1 cellular context compared by ENCODE assay signal in the genomic region with DNA sequence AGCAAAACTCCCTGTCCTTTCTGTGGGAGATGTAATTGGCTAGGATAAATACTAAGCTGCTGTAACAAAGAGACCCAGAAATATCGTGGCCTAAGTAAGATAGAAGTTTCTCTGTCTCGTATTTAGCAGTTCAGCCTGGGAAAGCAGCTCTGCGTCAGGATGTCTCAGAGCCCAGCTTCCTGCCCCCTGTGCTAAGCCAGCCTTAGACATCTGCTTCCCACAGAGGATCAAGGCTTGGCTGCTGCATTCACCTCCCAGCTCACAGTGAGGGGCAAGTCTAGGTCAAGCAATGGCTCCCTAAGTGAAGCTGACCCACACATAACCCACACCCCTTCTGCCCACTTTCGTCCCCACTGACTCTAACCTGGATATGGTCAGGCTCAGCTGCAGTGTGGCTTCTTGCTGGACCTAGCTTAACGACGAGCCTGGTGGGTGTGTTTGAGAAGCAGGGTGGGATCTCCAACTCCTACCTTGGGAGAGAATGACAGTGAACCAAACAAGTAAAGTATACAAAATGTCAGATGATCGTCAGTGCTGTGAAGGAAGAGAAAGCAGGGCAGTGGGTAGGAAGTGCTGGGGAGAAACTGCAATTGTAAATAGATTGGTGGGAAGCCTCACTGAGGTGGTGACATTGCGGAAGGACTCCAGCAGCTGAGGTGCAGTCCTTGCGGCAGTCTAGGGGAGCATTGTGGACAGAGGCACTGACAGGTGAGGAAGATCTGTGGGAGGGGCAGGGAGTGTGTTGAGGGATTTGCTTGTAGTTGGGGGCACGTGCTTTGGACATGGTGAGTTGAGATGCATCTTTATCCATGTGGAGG.
TF ChIP-seq lines count a peak whose summit lies in the region.

No MANE protein-coding gene starts in this region.

TF ChIP-seq in GM23338, 12 proteins besides CTCF, POLR2A, EP300 and RAD21:
- TF ChIP-seq, protein P1, sequence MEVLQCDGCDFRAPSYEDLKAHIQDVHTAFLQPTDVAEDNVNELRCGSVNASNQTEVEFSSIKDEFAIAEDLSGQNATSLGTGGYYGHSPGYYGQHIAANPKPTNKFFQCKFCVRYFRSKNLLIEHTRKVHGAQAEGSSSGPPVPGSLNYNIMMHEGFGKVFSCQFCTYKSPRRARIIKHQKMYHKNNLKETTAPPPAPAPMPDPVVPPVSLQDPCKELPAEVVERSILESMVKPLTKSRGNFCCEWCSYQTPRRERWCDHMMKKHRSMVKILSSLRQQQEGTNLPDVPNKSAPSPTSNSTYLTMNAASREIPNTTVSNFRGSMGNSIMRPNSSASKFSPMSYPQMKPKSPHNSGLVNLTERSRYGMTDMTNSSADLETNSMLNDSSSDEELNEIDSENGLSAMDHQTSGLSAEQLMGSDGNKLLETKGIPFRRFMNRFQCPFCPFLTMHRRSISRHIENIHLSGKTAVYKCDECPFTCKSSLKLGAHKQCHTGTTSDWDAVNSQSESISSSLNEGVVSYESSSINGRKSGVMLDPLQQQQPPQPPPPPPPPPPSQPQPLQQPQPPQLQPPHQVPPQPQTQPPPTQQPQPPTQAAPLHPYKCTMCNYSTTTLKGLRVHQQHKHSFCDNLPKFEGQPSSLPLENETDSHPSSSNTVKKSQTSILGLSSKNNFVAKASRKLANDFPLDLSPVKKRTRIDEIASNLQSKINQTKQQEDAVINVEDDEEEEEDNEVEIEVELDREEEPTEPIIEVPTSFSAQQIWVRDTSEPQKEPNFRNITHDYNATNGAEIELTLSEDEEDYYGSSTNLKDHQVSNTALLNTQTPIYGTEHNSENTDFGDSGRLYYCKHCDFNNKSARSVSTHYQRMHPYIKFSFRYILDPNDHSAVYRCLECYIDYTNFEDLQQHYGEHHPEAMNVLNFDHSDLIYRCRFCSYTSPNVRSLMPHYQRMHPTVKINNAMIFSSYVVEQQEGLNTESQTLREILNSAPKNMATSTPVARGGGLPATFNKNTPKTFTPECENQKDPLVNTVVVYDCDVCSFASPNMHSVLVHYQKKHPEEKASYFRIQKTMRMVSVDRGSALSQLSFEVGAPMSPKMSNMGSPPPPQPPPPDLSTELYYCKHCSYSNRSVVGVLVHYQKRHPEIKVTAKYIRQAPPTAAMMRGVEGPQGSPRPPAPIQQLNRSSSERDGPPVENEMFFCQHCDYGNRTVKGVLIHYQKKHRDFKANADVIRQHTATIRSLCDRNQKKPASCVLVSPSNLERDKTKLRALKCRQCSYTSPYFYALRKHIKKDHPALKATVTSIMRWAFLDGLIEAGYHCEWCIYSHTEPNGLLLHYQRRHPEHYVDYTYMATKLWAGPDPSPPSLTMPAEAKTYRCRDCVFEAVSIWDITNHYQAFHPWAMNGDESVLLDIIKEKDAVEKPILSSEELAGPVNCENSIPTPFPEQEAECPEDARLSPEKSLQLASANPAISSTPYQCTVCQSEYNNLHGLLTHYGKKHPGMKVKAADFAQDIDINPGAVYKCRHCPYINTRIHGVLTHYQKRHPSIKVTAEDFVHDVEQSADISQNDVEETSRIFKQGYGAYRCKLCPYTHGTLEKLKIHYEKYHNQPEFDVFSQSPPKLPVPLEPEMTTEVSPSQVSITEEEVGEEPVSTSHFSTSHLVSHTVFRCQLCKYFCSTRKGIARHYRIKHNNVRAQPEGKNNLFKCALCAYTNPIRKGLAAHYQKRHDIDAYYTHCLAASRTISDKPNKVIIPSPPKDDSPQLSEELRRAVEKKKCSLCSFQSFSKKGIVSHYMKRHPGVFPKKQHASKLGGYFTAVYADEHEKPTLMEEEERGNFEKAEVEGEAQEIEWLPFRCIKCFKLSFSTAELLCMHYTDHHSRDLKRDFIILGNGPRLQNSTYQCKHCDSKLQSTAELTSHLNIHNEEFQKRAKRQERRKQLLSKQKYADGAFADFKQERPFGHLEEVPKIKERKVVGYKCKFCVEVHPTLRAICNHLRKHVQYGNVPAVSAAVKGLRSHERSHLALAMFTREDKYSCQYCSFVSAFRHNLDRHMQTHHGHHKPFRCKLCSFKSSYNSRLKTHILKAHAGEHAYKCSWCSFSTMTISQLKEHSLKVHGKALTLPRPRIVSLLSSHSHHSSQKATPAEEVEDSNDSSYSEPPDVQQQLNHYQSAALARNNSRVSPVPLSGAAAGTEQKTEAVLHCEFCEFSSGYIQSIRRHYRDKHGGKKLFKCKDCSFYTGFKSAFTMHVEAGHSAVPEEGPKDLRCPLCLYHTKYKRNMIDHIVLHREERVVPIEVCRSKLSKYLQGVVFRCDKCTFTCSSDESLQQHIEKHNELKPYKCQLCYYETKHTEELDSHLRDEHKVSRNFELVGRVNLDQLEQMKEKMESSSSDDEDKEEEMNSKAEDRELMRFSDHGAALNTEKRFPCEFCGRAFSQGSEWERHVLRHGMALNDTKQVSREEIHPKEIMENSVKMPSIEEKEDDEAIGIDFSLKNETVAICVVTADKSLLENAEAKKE (CRISPR knock-in tag; IDR thresholded peaks at IDR 0.05), result no peak
- TF ChIP-seq STAT1 (IDR thresholded peaks at IDR 0.05; ENCODE audit: unreplicated experiment) (no peak), EZH2phosphoT487 (IDR thresholded peaks at IDR 0.05; ENCODE audit: unreplicated experiment) (no peak), ZNF114 (CRISPR knock-in tag; IDR thresholded peaks at IDR 0.05) (no peak), ZNF331 (CRISPR knock-in tag; IDR thresholded peaks at IDR 0.05; ENCODE audit: low read depth) (no peak), JUNB (IDR thresholded peaks at IDR 0.05; ENCODE audit: unreplicated experiment) (no peak), CREB1 (CRISPR knock-in tag; IDR thresholded peaks at IDR 0.05; ENCODE audit: low read depth) (no peak), POLR2AphosphoS5 (IDR thresholded peaks at IDR 0.05; ENCODE audit: low read depth) (no peak), NANOG (IDR thresholded peaks at IDR 0.05; ENCODE audit: borderline replicate concordance) (no peak), EZH2 (IDR thresholded peaks at IDR 0.05; ENCODE audit: low read depth, unreplicated experiment) (no peak)
- TF ChIP-seq, protein P2, sequence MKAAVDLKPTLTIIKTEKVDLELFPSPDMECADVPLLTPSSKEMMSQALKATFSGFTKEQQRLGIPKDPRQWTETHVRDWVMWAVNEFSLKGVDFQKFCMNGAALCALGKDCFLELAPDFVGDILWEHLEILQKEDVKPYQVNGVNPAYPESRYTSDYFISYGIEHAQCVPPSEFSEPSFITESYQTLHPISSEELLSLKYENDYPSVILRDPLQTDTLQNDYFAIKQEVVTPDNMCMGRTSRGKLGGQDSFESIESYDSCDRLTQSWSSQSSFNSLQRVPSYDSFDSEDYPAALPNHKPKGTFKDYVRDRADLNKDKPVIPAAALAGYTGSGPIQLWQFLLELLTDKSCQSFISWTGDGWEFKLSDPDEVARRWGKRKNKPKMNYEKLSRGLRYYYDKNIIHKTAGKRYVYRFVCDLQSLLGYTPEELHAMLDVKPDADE (IDR thresholded peaks at IDR 0.05), result no peak
- TF ChIP-seq, protein P3, sequence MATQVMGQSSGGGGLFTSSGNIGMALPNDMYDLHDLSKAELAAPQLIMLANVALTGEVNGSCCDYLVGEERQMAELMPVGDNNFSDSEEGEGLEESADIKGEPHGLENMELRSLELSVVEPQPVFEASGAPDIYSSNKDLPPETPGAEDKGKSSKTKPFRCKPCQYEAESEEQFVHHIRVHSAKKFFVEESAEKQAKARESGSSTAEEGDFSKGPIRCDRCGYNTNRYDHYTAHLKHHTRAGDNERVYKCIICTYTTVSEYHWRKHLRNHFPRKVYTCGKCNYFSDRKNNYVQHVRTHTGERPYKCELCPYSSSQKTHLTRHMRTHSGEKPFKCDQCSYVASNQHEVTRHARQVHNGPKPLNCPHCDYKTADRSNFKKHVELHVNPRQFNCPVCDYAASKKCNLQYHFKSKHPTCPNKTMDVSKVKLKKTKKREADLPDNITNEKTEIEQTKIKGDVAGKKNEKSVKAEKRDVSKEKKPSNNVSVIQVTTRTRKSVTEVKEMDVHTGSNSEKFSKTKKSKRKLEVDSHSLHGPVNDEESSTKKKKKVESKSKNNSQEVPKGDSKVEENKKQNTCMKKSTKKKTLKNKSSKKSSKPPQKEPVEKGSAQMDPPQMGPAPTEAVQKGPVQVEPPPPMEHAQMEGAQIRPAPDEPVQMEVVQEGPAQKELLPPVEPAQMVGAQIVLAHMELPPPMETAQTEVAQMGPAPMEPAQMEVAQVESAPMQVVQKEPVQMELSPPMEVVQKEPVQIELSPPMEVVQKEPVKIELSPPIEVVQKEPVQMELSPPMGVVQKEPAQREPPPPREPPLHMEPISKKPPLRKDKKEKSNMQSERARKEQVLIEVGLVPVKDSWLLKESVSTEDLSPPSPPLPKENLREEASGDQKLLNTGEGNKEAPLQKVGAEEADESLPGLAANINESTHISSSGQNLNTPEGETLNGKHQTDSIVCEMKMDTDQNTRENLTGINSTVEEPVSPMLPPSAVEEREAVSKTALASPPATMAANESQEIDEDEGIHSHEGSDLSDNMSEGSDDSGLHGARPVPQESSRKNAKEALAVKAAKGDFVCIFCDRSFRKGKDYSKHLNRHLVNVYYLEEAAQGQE (IDR thresholded peaks at IDR 0.05; ENCODE audit: unreplicated experiment), result no peak
